1 cellular context compared by ENCODE assay signal in genomic region chr13:99559560-99559959, GRCh38.
TF ChIP-seq lines count a peak whose summit lies in the region.

No MANE protein-coding gene starts in this region.

TF ChIP-seq in HepG2, 621 proteins besides CTCF, POLR2A, EP300 and RAD21 (continued from another document and continues in another):
- TF ChIP-seq HNF4G (IDR thresholded peaks at IDR 0.05; ENCODE audit: borderline replicate concordance, low read depth, low read length): 0 out of 2 replicates have a peak, but pooled peaks have one; percentile 47
- no peak for TF ChIP-seq HNF4G (CRISPR knock-in tag; IDR thresholded peaks at IDR 0.05; ENCODE audit: borderline replicate concordance, low read depth)
- no peak for TF ChIP-seq ZSCAN21 (CRISPR knock-in tag; IDR thresholded peaks at IDR 0.05; ENCODE audit: borderline replicate concordance)
- no peak for TF ChIP-seq ZFAT (CRISPR knock-in tag; conservative IDR thresholded peaks at IDR 0.05)
- TF ChIP-seq NRL (CRISPR knock-in tag; IDR thresholded peaks at IDR 0.05; ENCODE audit: borderline replicate concordance): no peak
- TF ChIP-seq WIZ (CRISPR knock-in tag; IDR thresholded peaks at IDR 0.05): no peak
- no peak for TF ChIP-seq SMYD3 (CRISPR knock-in tag; IDR thresholded peaks at IDR 0.05)
- TF ChIP-seq TEAD3 (CRISPR knock-in tag; optimal IDR thresholded peaks at IDR 0.05; ENCODE audit: borderline replicate concordance): peak; percentile 65
- no peak for TF ChIP-seq XRCC5 (optimal IDR thresholded peaks at IDR 0.05; ENCODE audit: low read length)
- TF ChIP-seq ZC3H13 (CRISPR knock-in tag; IDR thresholded peaks at IDR 0.05): no peak
- TF ChIP-seq KAT2B (IDR thresholded peaks at IDR 0.05; ENCODE audit: borderline replicate concordance, low read depth, low read length): no peak
- no peak for TF ChIP-seq BRD4 (CRISPR knock-in tag; IDR thresholded peaks at IDR 0.05)
- TF ChIP-seq BCL6 (CRISPR knock-in tag; IDR thresholded peaks at IDR 0.05): peak; percentile 57
- TF ChIP-seq ZFYVE20 (CRISPR knock-in tag; IDR thresholded peaks at IDR 0.05; ENCODE audit: borderline replicate concordance, low read depth): no peak
- TF ChIP-seq ZFP36 (IDR thresholded peaks at IDR 0.05; ENCODE audit: borderline replicate concordance, low read depth, low read length, partially characterized antibody): no peak
- 0 out of 2 replicates have a peak, but pooled peaks have one; percentile 33 for TF ChIP-seq GATAD1 (CRISPR knock-in tag; IDR thresholded peaks at IDR 0.05)
- peak; percentile 40; the same call in 1 of the 2 replicates for TF ChIP-seq IRF2 (CRISPR knock-in tag; IDR thresholded peaks at IDR 0.05)
- TF ChIP-seq ZNF142 (CRISPR knock-in tag; IDR thresholded peaks at IDR 0.05): no peak
- 0 out of 2 replicates have a peak, but pooled peaks have one; percentile 31 for TF ChIP-seq SRF (IDR thresholded peaks at IDR 0.05; ENCODE audit: low read depth, low read length)
- no peak for TF ChIP-seq KMT2B (CRISPR knock-in tag; IDR thresholded peaks at IDR 0.05)
- TF ChIP-seq ZBTB14 (CRISPR knock-in tag; IDR thresholded peaks at IDR 0.05): no peak
- no peak for TF ChIP-seq ZNF616 (CRISPR knock-in tag; IDR thresholded peaks at IDR 0.05; ENCODE audit: low read depth)
- no peak for TF ChIP-seq ZNF850 (CRISPR knock-in tag; conservative IDR thresholded peaks at IDR 0.05)
- 0 out of 2 replicates have a peak, but pooled peaks have one; percentile 39 for TF ChIP-seq FOXK1 (CRISPR knock-in tag; IDR thresholded peaks at IDR 0.05; ENCODE audit: borderline replicate concordance, low read depth)
- peak; percentile 43; the same call in 1 of the 2 replicates for TF ChIP-seq CREM (IDR thresholded peaks at IDR 0.05)
- no peak for TF ChIP-seq CREM (CRISPR knock-in tag; IDR thresholded peaks at IDR 0.05)
- no peak for TF ChIP-seq PBX2 (CRISPR knock-in tag; IDR thresholded peaks at IDR 0.05)
- TF ChIP-seq ELF1 (CRISPR knock-in tag; IDR thresholded peaks at IDR 0.05): no peak
- TF ChIP-seq KAT8 (CRISPR knock-in tag; IDR thresholded peaks at IDR 0.05): no peak; the same call in 1 of the 2 replicates
- TF ChIP-seq ZBTB33 (CRISPR knock-in tag; IDR thresholded peaks at IDR 0.05): no peak
- no peak for TF ChIP-seq ZSCAN25 (CRISPR knock-in tag; IDR thresholded peaks at IDR 0.05)
- no peak for TF ChIP-seq PCBP1 (IDR thresholded peaks at IDR 0.05; ENCODE audit: borderline replicate concordance, low read depth, low read length)
- TF ChIP-seq TAF1 (CRISPR knock-in tag; IDR thresholded peaks at IDR 0.05): no peak
- TF ChIP-seq ZNF891 (CRISPR knock-in tag; IDR thresholded peaks at IDR 0.05): no peak
- TF ChIP-seq ZBTB8A (CRISPR knock-in tag; IDR thresholded peaks at IDR 0.05; ENCODE audit: borderline replicate concordance, low read depth): no peak
- no peak for TF ChIP-seq CSRNP1 (CRISPR knock-in tag; IDR thresholded peaks at IDR 0.05)
- no peak for TF ChIP-seq IKZF5 (CRISPR knock-in tag; IDR thresholded peaks at IDR 0.05)
- no peak for TF ChIP-seq SMARCE1 (IDR thresholded peaks at IDR 0.05; ENCODE audit: borderline replicate concordance)
- TF ChIP-seq TARDBP (CRISPR knock-in tag; IDR thresholded peaks at IDR 0.05): no peak
- TF ChIP-seq ZNF33A (CRISPR knock-in tag; IDR thresholded peaks at IDR 0.05; ENCODE audit: borderline replicate concordance): no peak
- TF ChIP-seq ZNF674 (CRISPR knock-in tag; IDR thresholded peaks at IDR 0.05; ENCODE audit: low read depth): no peak
- peak; percentile 22; the same call in 1 of the 2 replicates for TF ChIP-seq NCOR1 (IDR thresholded peaks at IDR 0.05; ENCODE audit: borderline replicate concordance, low read length)
- no peak for TF ChIP-seq ZBTB26 (CRISPR knock-in tag; IDR thresholded peaks at IDR 0.05; ENCODE audit: borderline replicate concordance)
- no peak for TF ChIP-seq E2F1 (CRISPR knock-in tag; IDR thresholded peaks at IDR 0.05)
- TF ChIP-seq GMEB1 (CRISPR knock-in tag; IDR thresholded peaks at IDR 0.05; ENCODE audit: borderline replicate concordance): no peak
- TF ChIP-seq NR2F1 (CRISPR knock-in tag; IDR thresholded peaks at IDR 0.05): peak; percentile 85 to 88
- TF ChIP-seq FOSL1 (CRISPR knock-in tag; IDR thresholded peaks at IDR 0.05; ENCODE audit: borderline replicate concordance): no peak
- TF ChIP-seq BATF2 (CRISPR knock-in tag; IDR thresholded peaks at IDR 0.05): no peak
- TF ChIP-seq GATAD2A (CRISPR knock-in tag; IDR thresholded peaks at IDR 0.05): peak; percentile 92
- peak; percentile 96 for TF ChIP-seq CEBPG (CRISPR knock-in tag; IDR thresholded peaks at IDR 0.05)
- no peak for TF ChIP-seq ZNF101 (CRISPR knock-in tag; IDR thresholded peaks at IDR 0.05; ENCODE audit: borderline replicate concordance, low read depth)
- no peak for TF ChIP-seq SCMH1 (CRISPR knock-in tag; IDR thresholded peaks at IDR 0.05; ENCODE audit: borderline replicate concordance)
- peak; percentile 62 for TF ChIP-seq POGZ (CRISPR knock-in tag; IDR thresholded peaks at IDR 0.05)
